Comparison of ENCODE assay signal across 23 cellular contexts in genomic region chr21:40160911-40161310, GRCh38.
"Had no signal": no experiment of that assay in that cellular context is flagged by ENCODE, and none has a peak within 500 bp of the region (broad histone marks: within the 10 kb centered on the region; RNA-seq: fewer than 3 reads in every experiment).

No MANE protein-coding gene starts in this region.

- H3K27me3 ChIP-seq: colonic mucosa, esophagus muscularis mucosa, neutrophil, right atrium auricular region, testis, tibial artery had no signal

- H3K27ac Mint-ChIP-seq: dendritic cell treated with granulocyte-macrophage colony-stimulating factor and Interleukin-4, amounts not matched to agents 40 ng/mL and 50 ng/mL, for 4 days; naive thymus-derived CD8-positive, alpha-beta T cell; nephron progenitor cell; stimulated activated effector memory CD8-positive, alpha-beta T cell treated with anti-CD3 and anti-CD28 coated beads, Interleukin-12 subunit alpha, Interleukin-12 subunit beta, amount 100 ng/mL, for 72 hours; type B pancreatic cell had no signal

- H3K36me3 Mint-ChIP-seq: naive thymus-derived CD8-positive, alpha-beta T cell; stimulated activated effector memory CD8-positive, alpha-beta T cell treated with anti-CD3 and anti-CD28 coated beads, Interleukin-12 subunit alpha, Interleukin-12 subunit beta, amount 100 ng/mL, for 72 hours; type B pancreatic cell had no signal

- H3K27ac ChIP-seq: colonic mucosa, esophagus muscularis mucosa, neutrophil, prostate gland, right atrium auricular region, testis, tibial artery had no signal

- H3K4me1 Mint-ChIP-seq: central memory CD8-positive, alpha-beta T cell; naive thymus-derived CD8-positive, alpha-beta T cell; nephron progenitor cell; stimulated activated effector memory CD8-positive, alpha-beta T cell treated with anti-CD3 and anti-CD28 coated beads, Interleukin-12 subunit alpha, Interleukin-12 subunit beta, amount 100 ng/mL, for 72 hours had no signal

- H3K27me3 Mint-ChIP-seq: central memory CD8-positive, alpha-beta T cell; dendritic cell treated with granulocyte-macrophage colony-stimulating factor and Interleukin-4, amounts not matched to agents 40 ng/mL and 50 ng/mL, for 4 days; type B pancreatic cell had no signal

- H3K9me3 ChIP-seq: colonic mucosa, esophagus muscularis mucosa, neutrophil, prostate gland, right atrium auricular region, testis, tibial artery had no signal

- H3K4me2 ChIP-seq: smooth muscle cell had no signal

- H3K9me3 Mint-ChIP-seq: dendritic cell treated with granulocyte-macrophage colony-stimulating factor and Interleukin-4, amounts not matched to agents 40 ng/mL and 50 ng/mL, for 4 days; nephron progenitor cell; type B pancreatic cell had no signal

- H3K4me1 ChIP-seq: colonic mucosa, esophagus muscularis mucosa, prostate gland, right atrium auricular region, testis, tibial artery had no signal

- DNase-seq: colonic mucosa; effector CD8-positive, alpha-beta T cell; foreskin melanocyte; hypothalamus; kidney; mesenchymal stem cell; naive thymus-derived CD8-positive, alpha-beta T cell; nephron progenitor cell; stimulated activated CD4-positive, alpha-beta T cell treated with anti-CD3 and anti-CD28 coated beads, Interleukin-2, amount 100 ng/mL, for 24 hours; stimulated activated CD4-positive, alpha-beta T cell treated with anti-CD3 and anti-CD28 coated beads, Interleukin-4, amount 100 ng/mL, for 24 hours; stimulated activated naive CD8-positive, alpha-beta T cell treated with anti-CD3 and anti-CD28 coated beads, Interleukin-15, Interleukin-2, amounts not matched to agents 100 U/mL and 50 U/mL, for 24 hours; testis; tibial artery had no signal

- H3K4me3 ChIP-seq: colonic mucosa, esophagus muscularis mucosa, lung, prostate gland, right atrium auricular region, smooth muscle cell, testis, tibial artery had no signal

- H3K36me3 ChIP-seq: colonic mucosa, esophagus muscularis mucosa, neutrophil, prostate gland, right atrium auricular region, tibial artery had no signal

- H3K4me3 Mint-ChIP-seq: central memory CD8-positive, alpha-beta T cell; dendritic cell treated with granulocyte-macrophage colony-stimulating factor and Interleukin-4, amounts not matched to agents 40 ng/mL and 50 ng/mL, for 4 days; naive thymus-derived CD8-positive, alpha-beta T cell; nephron progenitor cell; stimulated activated effector memory CD8-positive, alpha-beta T cell treated with anti-CD3 and anti-CD28 coated beads, Interleukin-12 subunit alpha, Interleukin-12 subunit beta, amount 100 ng/mL, for 72 hours; type B pancreatic cell had no signal
